7 cellular contexts compared by ENCODE assay signal in genomic region chr7:33905389-33906032, GRCh38. TPM values are rescaled to one million over a fixed set of nuclear protein-coding genes. Genes with fewer than 3 reads are reported as not detected.
DNase-seq lines count a peak whose midpoint lies in the region; ATAC-seq, FAIRE-seq and TF ChIP-seq lines count a peak whose summit lies in the region.

BMPER (plus strand) TSS chr7:33905539; CDS start chr7:33905614, 75 bp downstream.

- peaks cover 5% of the 10 kb centered on the region for H3K27me3 ChIP-seq in astrocyte (ENCODE audit: insufficient read depth, low read length)
- H3K27me3 ChIP-seq in gastrocnemius medialis, result peaks cover 3 to 8% (median 6%) of the 10 kb centered on the region in 3 donors

- peak within 1 kb of the TSS; percentile 91 for H2AFZ ChIP-seq in astrocyte (ENCODE audit: low read depth, low read length)

- no peaks in the 10 kb centered on the region for H3K36me3 Mint-ChIP-seq in astrocyte (ENCODE audit: low read depth, unreplicated experiment)

- FAIRE-seq in GM12891 (lab: Jason Lieb, UNC) (no peak), astrocyte (lab: Jason Lieb, UNC) (no peak)

- peak within 1 kb of the TSS; percentile 87 for H3K4me3 Mint-ChIP-seq in astrocyte (ENCODE audit: unreplicated experiment)

- H3K9me3 Mint-ChIP-seq in astrocyte (ENCODE audit: unreplicated experiment), result no peaks in the 10 kb centered on the region

- peak within 1 kb of the TSS; percentile 95 for H3K4me2 ChIP-seq in astrocyte (ENCODE audit: low read length)

- H3K27me3 Mint-ChIP-seq in astrocyte (ENCODE audit: low read depth, unreplicated experiment), result peaks cover 22% of the 10 kb centered on the region

- peak; percentile 13 for DNase-seq in GM12891 (ENCODE audit: insufficient read length, low spot score)
- peak; percentile 46 for DNase-seq in NCI-H2107 treated with DMSO at 0.1 percent for 48 hours (lab: John Stamatoyannopoulos, UW; ENCODE audit: unreplicated experiment)
- no peak for DNase-seq in astrocyte (ENCODE audit: low read depth)
- no peak for DNase-seq in gastrocnemius medialis
- DNase-seq in KG1 (lab: John Stamatoyannopoulos, UW), result no peak

- H3K4me1 ChIP-seq in astrocyte (ENCODE audit: insufficient read depth, low read length) (peaks cover 5% of the 10 kb centered on the region), gastrocnemius medialis (peaks cover 0 to 12% of the 10 kb centered on the region in 2 donors)

- peak within 1 kb of the TSS; percentile 55 for H3K27ac Mint-ChIP-seq in astrocyte (ENCODE audit: unreplicated experiment)

- intact Hi-C loops in gastrocnemius medialis (cut with DNase I; ENCODE audit: low total_unique reads), result loop anchor here (2.0 kb wide), 1 partner anchor 27 kb away; no protein-coding TSS in a partner anchor

- H3K36me3 ChIP-seq in astrocyte (ENCODE audit: insufficient read depth, low read length) (no peaks in the 10 kb centered on the region), gastrocnemius medialis (no peaks in the 10 kb centered on the region)

- no peaks in the 10 kb centered on the region for H3K4me1 Mint-ChIP-seq in astrocyte (ENCODE audit: low read depth, unreplicated experiment)

- ATAC-seq in gastrocnemius medialis, result peak; percentile 4 to 21
- no peak for ATAC-seq in HG03571 (IDR thresholded peaks at IDR 0.05; ENCODE audit: unreplicated experiment)

- H3K27ac ChIP-seq in astrocyte (ENCODE audit: low read depth, low read length) (peak within 1 kb of the TSS; percentile 45), gastrocnemius medialis (peak within 1 kb of the TSS; percentile 53 to 75 (median 64))

- H4K20me1 ChIP-seq in astrocyte (ENCODE audit: insufficient read depth, low read length), result no peaks in the 10 kb centered on the region

- peak within 1 kb of the TSS; percentile 75 for H3K4me3 ChIP-seq in astrocyte (ENCODE audit: insufficient read depth, low read depth, low read length)
- H3K4me3 ChIP-seq in iPS-11a (ENCODE audit: low read depth, low read length), result peak within 1 kb of the TSS; percentile 60
- peak within 1 kb of the TSS; percentile 72 to 93 (median 78) for H3K4me3 ChIP-seq in gastrocnemius medialis

- in situ Hi-C loops in gastrocnemius medialis (cut with MboI; ENCODE audit: low sequenced_read_pairs in 4 of 4), result no loop called here

- H3K9ac ChIP-seq in astrocyte (ENCODE audit: low read length), result peak within 1 kb of the TSS; percentile 83

- H3K79me2 ChIP-seq in astrocyte (ENCODE audit: insufficient read depth, low read length), result no peaks in the 10 kb centered on the region

- H3K9me3 ChIP-seq in astrocyte (ENCODE audit: insufficient read depth, low read depth, low read length) (no peaks in the 10 kb centered on the region), gastrocnemius medialis (no peaks in the 10 kb centered on the region)

- TF ChIP-seq CTCF in astrocyte (IDR thresholded peaks at IDR 0.05; ENCODE audit: insufficient read depth, low read depth, low read length) (no peak), gastrocnemius medialis (IDR thresholded peaks at IDR 0.05 in 4 of 5, conservative IDR thresholded peaks at IDR 0.05 in 1 of 5) (no peak)

- TF ChIP-seq POLR2A in GM12891 (IDR thresholded peaks at IDR 0.05; ENCODE audit: low read depth, low read length), result no peak
- TF ChIP-seq POLR2A in gastrocnemius medialis (IDR thresholded peaks at IDR 0.05), result no peak

TF ChIP-seq in GM12891, 5 proteins besides CTCF, POLR2A, EP300 and RAD21:
- TF ChIP-seq SPI1 (IDR thresholded peaks at IDR 0.05; ENCODE audit: low read depth, low read length) (no peak), PAX5 (IDR thresholded peaks at IDR 0.05; ENCODE audit: insufficient read depth, low read length, severe bottlenecking) (no peak), POU2F2 (IDR thresholded peaks at IDR 0.05; ENCODE audit: low read depth, low read length) (no peak), POLR2AphosphoS5 (IDR thresholded peaks at IDR 0.05; ENCODE audit: low read depth, low read length) (no peak), TAF1 (IDR thresholded peaks at IDR 0.05; ENCODE audit: low read depth, low read length) (no peak)

RNA-seq across cellular contexts. Expression of gene BMPER, which starts in this region (rescaled TPM):
- not detected for polyA plus RNA-seq in GM12891 (2012; ENCODE audit: low read depth, missing spikeins)
- total RNA-seq in astrocyte (2.1 and 4.4 TPM in 2 replicates), gastrocnemius medialis (10 to 100 TPM in 1 of 4 donors, 1 to 10 TPM in 3; 1.7 to 11.0 (median 4.5) TPM)

Comparison
In these comparisons a context has a peak if more than half of its experiments do, and no peak if none do; other contexts are left out.
1. DNase-seq: peak in GM12891 (single experiment) and NCI-H2107 treated with DMSO at 0.1 percent for 48 hours (single experiment); none in astrocyte (single experiment), gastrocnemius medialis (0 of 2) and KG1 (single experiment).
2. Peak in every context shown above with its lines, with median percentiles within 50 percentile points of each other: H3K4me3 ChIP-seq.